In genomic region chr11:119975561-119976152, GRCh38 we compare ENCODE assay signal across 13 cellular contexts.
DNase-seq lines count a peak whose midpoint lies in the region; ATAC-seq lines count a peak whose summit lies in the region.
"Had no signal": no experiment of that assay in that cellular context is flagged by ENCODE, and none has a peak within 500 bp of the region (broad histone marks: within the 10 kb centered on the region; RNA-seq: fewer than 3 reads in every experiment).

No MANE protein-coding gene starts in this region.

- WGBS in right cardiac atrium: 20% methylated on average over 15 of the region's 15 CpGs

- peak; percentile 81 for DNase-seq in NCI-H1092 (lab: John Stamatoyannopoulos, UW)
- peak; percentile 89 to 95 for DNase-seq in NCI-H524 (lab: John Stamatoyannopoulos, UW)
- DNase-seq in right cardiac atrium: peak in 2 of 3 donors; percentile 66 to 69
- DNase-seq in sciatic nerve (ENCODE audit: low spot score): peak; percentile 27
- DNase-seq in stimulated activated CD4-positive, alpha-beta T cell treated with anti-CD3 and anti-CD28 coated beads, Interleukin-12 subunit alpha, Interleukin-12 subunit beta, amount 100 ng/mL, for 4 hours: no peak
- no peak for DNase-seq in effector CD4-positive, alpha-beta T cell
- DNase-seq: activated CD8-positive, alpha-beta memory T cell treated with anti-CD3 and anti-CD28 coated beads for 24 hours; activated naive CD8-positive, alpha-beta T cell treated with anti-CD3 and anti-CD28 coated beads for 36 hours; stimulated activated CD4-positive, alpha-beta T cell treated with anti-CD3 and anti-CD28 coated beads, Interleukin-1b, Interleukin-23, amount 100 ng/mL, for 48 hours; stimulated activated naive B cell treated with anti-CD40 and anti-IgM and Interleukin-4, amounts not matched to agents 10 μg/mL and 1 μg/mL and 100 μg/mL, for 72 hours had no signal

- H3K9me3 ChIP-seq in right cardiac atrium (ENCODE audit: control insufficient read depth, low read length): no peaks in the 10 kb centered on the region
- H3K9me3 ChIP-seq: neutrophil had no signal

- no peak overlapping the region for H3K4me3 ChIP-seq in right cardiac atrium (ENCODE audit: low read length)
- H3K4me3 ChIP-seq: coronary artery had no signal

- intact Hi-C loops in right cardiac atrium (cut with DNase I): no loop called here
- intact Hi-C loops in sciatic nerve (cut with DNase I): no loop called here

- no peak for ATAC-seq in right cardiac atrium
- no peak for ATAC-seq in sciatic nerve
- ATAC-seq in HG02852 (IDR thresholded peaks at IDR 0.05; ENCODE audit: unreplicated experiment): no peak

- H3K4me1 ChIP-seq in right cardiac atrium (ENCODE audit: control insufficient read depth, insufficient read depth, low read length): no peaks in the 10 kb centered on the region

- H3K27ac ChIP-seq in right cardiac atrium (ENCODE audit: low read length): no peak overlapping the region
- H3K27ac ChIP-seq: coronary artery, neutrophil had no signal

- H3K27me3 ChIP-seq in right cardiac atrium (ENCODE audit: control insufficient read depth, insufficient read depth): no peaks in the 10 kb centered on the region

Comparison
In these comparisons a context has a peak if more than half of its experiments do, and no peak if none do; other contexts are left out.
1. DNase-seq: peak in NCI-H1092 (single experiment), NCI-H524 (2 of 2), right cardiac atrium (2 of 3) and sciatic nerve (single experiment); none in stimulated activated CD4-positive, alpha-beta T cell treated with anti-CD3 and anti-CD28 coated beads, Interleukin-12 subunit alpha, Interleukin-12 subunit beta, amount 100 ng/mL, for 4 hours (single experiment) and effector CD4-positive, alpha-beta T cell (single experiment).